Comparison of ENCODE assay signal across 13 cellular contexts in the genomic region with DNA sequence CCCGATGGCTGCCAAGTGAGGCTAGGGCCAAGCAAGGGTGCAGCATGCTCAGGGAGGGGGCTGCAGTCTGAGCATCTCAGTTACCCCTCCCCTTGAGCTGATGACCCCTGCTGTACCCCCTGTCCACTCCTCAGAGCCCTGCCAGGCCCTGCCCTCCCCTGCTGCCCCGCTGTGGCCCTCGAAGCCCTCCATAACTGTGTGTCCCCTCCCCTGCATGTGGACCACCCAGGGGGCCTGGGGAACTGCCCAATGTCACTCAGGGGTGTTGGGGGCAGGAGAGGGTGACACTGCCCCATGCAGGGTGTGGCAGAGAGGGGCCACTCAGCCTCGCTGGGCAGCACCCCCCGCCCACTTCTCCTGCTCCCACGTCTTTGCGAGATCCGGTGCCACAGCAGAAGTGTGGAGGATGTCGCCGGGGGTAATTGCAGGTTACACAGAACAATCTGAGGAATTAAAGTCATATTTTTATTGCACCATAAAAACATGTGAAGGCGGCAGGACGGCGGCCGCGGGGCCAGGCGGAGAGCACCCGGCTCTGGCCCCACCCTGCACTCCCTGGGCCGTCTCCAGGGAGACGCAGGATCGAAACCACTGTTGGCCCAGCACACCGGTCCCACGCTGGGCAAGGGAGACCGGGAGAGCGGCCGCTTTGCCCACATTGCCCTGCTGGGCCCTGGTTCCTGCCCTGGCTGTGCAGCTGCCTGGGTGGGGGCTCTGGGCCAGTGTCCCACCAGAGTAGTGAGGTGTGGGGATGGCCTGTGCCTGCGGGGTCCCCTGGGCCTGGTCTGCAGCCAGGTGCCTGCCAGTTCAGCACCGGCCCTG. TPM values are rescaled to one million over a fixed set of nuclear protein-coding genes. Genes with fewer than 3 reads are reported as not detected.
DNase-seq lines count a peak whose midpoint lies in the region; ATAC-seq and TF ChIP-seq lines count a peak whose summit lies in the region.
"Had no signal": no experiment of that assay in that cellular context is flagged by ENCODE, and none has a peak within 500 bp of the region (broad histone marks: within the 10 kb centered on the region; RNA-seq: fewer than 3 reads in every experiment).

No MANE protein-coding gene starts in this region.

- no peaks in the 10 kb centered on the region for H3K27me3 ChIP-seq in Panc1 (ENCODE audit: control insufficient read depth, insufficient read depth, low read length)
- no peaks in the 10 kb centered on the region for H3K27me3 ChIP-seq in right cardiac atrium (ENCODE audit: control insufficient read depth, insufficient read depth)
- no peaks in the 10 kb centered on the region for H3K27me3 ChIP-seq in tibial artery

- peak; percentile 28 for DNase-seq in activated effector memory CD4-positive, alpha-beta T cell treated with anti-CD3 and anti-CD28 coated beads, Interleukin-2, amount 50 U/mL, for 16 hours
- DNase-seq in activated effector memory CD4-positive, alpha-beta T cell treated with Interleukin-2 at 50 U/mL for 16 hours, result no peak
- DNase-seq in Panc1 (ENCODE audit: low read depth, low spot score), result no peak
- DNase-seq in right cardiac atrium, result peak; percentile 7 to 53 (median 46)
- peak; percentile 15 to 45 for DNase-seq in tibial artery
- DNase-seq in SW480 (ENCODE audit: low spot score), result no peak
- DNase-seq: activated CD4-positive, alpha-beta T cell treated with anti-CD3 and anti-CD28 coated beads for 4 hours; amygdala; hypothalamus; NCI-H446; SHP77 treated with DMSO at 0.1 percent for 48 hours had no signal

- CTCF ChIA-PET in Panc1 (lab: Charles Lee), result no interaction called here

- WGBS in right cardiac atrium, result 90% methylated on average over 27 of the region's 27 CpGs

- intact Hi-C loops in Panc1 (cut with micrococcal nuclease; ENCODE audit: unreplicated experiment) (no loop called here), right cardiac atrium (cut with DNase I) (no loop called here), tibial artery (cut with DNase I; ENCODE audit: low total_unique reads) (no loop called here)

- no TSS peak for BruUV-seq in Panc1 (replicated peaks; lab: Mats Ljungman, UMichigan)

- ATAC-seq in Panc1 (peak; percentile 29), right cardiac atrium (no peak), HG03378 (IDR thresholded peaks at IDR 0.05; ENCODE audit: unreplicated experiment) (no peak), GM18868 (IDR thresholded peaks at IDR 0.05; ENCODE audit: unreplicated experiment) (no peak)

- H3K9me3 ChIP-seq in Panc1 (ENCODE audit: control insufficient read depth, insufficient read depth, low read depth, low read length), result no peaks in the 10 kb centered on the region
- H3K9me3 ChIP-seq in right cardiac atrium (ENCODE audit: control insufficient read depth, low read length), result no peaks in the 10 kb centered on the region
- no peaks in the 10 kb centered on the region for H3K9me3 ChIP-seq in tibial artery

- H3K27ac ChIP-seq in Panc1 (ENCODE audit: low read length), result peak overlapping the region; percentile 69
- H3K27ac ChIP-seq in right cardiac atrium (ENCODE audit: low read length), result no peak overlapping the region
- H3K27ac ChIP-seq in tibial artery, result no peak overlapping the region

- no peak for TF ChIP-seq CTCF in Panc1 (IDR thresholded peaks at IDR 0.05)
- TF ChIP-seq CTCF in tibial artery (IDR thresholded peaks at IDR 0.05), result no peak

- H3K4me3 ChIP-seq in Panc1 (ENCODE audit: low read depth in 2 of 2, low read length in 2 of 2) (no peak overlapping the region), right cardiac atrium (ENCODE audit: low read length) (no peak overlapping the region), tibial artery (no peak overlapping the region)

- H3K36me3 ChIP-seq in Panc1 (ENCODE audit: control insufficient read depth, insufficient read depth, low read length) (no peaks in the 10 kb centered on the region), tibial artery (peaks cover 0 to 31% (median 18%) of the 10 kb centered on the region in 3 donors)

- peaks cover 56% of the 10 kb centered on the region for H3K4me1 ChIP-seq in Panc1 (ENCODE audit: control insufficient read depth, insufficient read depth, low read length)
- no peaks in the 10 kb centered on the region for H3K4me1 ChIP-seq in right cardiac atrium (ENCODE audit: control insufficient read depth, insufficient read depth, low read length)
- H3K4me1 ChIP-seq in tibial artery, result peaks cover 0 to 20% (median 10%) of the 10 kb centered on the region in 4 donors

- in situ Hi-C loops in Panc1 (cut with HindIII; ENCODE audit: low pct_unique_long_range_greater_than_20kb, low sequenced_read_pairs), result no loop called here

- POLR2A ChIA-PET in Panc1 (lab: Charles Lee), result no interaction called here

RNA-seq across cellular contexts. Expression of gene GNB1L, which starts 18.7 kb away (rescaled TPM):
- 12.2 TPM for total RNA-seq in Panc1 (2021; ENCODE audit: unreplicated experiment)
- 10.2 TPM for polyA plus RNA-seq in Panc1 (2012; ENCODE audit: insufficient read length)
- total RNA-seq in right cardiac atrium, result 1 to 10 TPM; 2.8 to 4.9 (median 4.0) TPM
- 2.1 TPM for polyA plus RNA-seq in right cardiac atrium

RNA-seq across cellular contexts. Expression of gene RTL10, which starts 18.7 kb away (rescaled TPM):
- total RNA-seq in Panc1 (2021; ENCODE audit: unreplicated experiment) (26.7 TPM), right cardiac atrium (1 to 10 TPM; 6.8 to 9.9 (median 8.8) TPM)
- polyA plus RNA-seq in Panc1 (2012; ENCODE audit: insufficient read length), result 22.5 TPM
- polyA plus RNA-seq in right cardiac atrium, result 5.8 TPM

Comparison
In these comparisons a context has a peak if more than half of its experiments do, and no peak if none do; other contexts are left out.
1. DNase-seq: peak in activated effector memory CD4-positive, alpha-beta T cell treated with anti-CD3 and anti-CD28 coated beads, Interleukin-2, amount 50 U/mL, for 16 hours (single experiment), right cardiac atrium (3 of 3) and tibial artery (2 of 2); none in activated effector memory CD4-positive, alpha-beta T cell treated with Interleukin-2 at 50 U/mL for 16 hours (single experiment), Panc1 (single experiment) and SW480 (single experiment).